In the genomic region with DNA sequence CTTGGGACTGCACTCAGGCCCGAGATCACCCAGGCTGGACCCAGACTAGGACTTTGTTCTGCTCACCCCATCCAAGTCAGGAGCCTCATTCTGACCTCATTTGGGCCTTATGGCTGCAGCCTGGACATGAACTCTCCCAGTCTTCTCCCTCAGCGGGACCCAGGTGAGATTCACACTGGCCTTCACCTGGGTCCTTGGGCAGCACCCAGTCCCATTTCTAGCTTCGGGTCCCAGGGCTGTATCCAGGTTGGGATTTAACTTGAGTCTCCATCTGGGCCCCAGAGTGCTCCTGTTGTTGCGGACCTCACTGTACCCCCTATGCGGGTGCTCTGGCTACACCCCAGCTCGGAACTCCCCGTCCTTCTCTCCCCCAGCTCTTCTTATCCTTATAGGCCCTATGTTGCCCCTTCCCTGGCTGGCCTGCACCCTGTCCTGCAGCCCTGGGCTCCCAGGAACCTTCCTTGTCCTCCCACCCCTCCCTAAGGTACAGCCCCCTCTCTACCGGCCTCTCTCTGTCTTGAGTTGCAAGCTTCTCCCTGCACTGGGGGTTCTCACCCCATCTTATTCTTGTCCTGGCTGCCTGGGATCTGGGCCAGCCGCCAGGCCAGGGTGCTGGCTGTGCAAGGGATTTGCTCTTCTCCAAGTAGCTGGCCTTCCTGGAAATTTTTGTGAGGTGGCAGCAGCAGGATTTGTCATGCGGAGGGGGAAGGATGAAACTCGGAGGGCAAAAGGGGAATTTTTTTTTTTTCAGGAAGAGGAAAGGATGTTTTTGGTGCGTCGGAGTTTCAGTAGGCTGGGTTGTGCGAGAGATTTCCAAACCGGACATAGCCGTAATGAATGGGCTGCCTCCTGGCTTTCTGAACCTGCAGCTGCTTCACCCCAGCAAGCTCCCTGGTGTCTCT, we compare ENCODE assay signal across 8 cellular contexts. TPM values are rescaled to one million over a fixed set of nuclear protein-coding genes. Genes with fewer than 3 reads are reported as not detected.
DNase-seq lines count a peak whose midpoint lies in the region; ATAC-seq and TF ChIP-seq lines count a peak whose summit lies in the region.

No MANE protein-coding gene starts in this region.

- DNase-seq in COLO668 (lab: John Stamatoyannopoulos, UW; ENCODE audit: unreplicated experiment) (peak; percentile 23), HT-29 (ENCODE audit: low spot score) (peak; percentile 33), smooth muscle cell (lab: John Stamatoyannopoulos, UW; ENCODE audit: unreplicated experiment) (no peak), DMS114 treated with DMSO at 0.1 percent for 48 hours (lab: John Stamatoyannopoulos, UW; ENCODE audit: unreplicated experiment) (no peak)
- peak; percentile 16 for DNase-seq in activated naive CD8-positive, alpha-beta T cell treated with anti-CD3 and anti-CD28 coated beads, Interleukin-2, amount 50 U/mL, for 24 hours
- no peak for DNase-seq in stimulated activated naive CD4-positive, alpha-beta T cell treated with Interleukin-2 at 50 U/mL for 16 hours (lab: John Stamatoyannopoulos, UW)

- no peaks in the 10 kb centered on the region for H3F3A ChIP-seq in smooth muscle cell (ENCODE audit: low read depth)

- peak overlapping the region; percentile 97 for H3K4me2 ChIP-seq in smooth muscle cell

- H3K9me3 Mint-ChIP-seq in activated naive CD8-positive, alpha-beta T cell treated with anti-CD3 and anti-CD28 coated beads, Interleukin-2, amount 50 U/mL, for 24 hours: no peaks in the 10 kb centered on the region

- peak overlapping the region; percentile 97 for H3K27ac Mint-ChIP-seq in activated naive CD8-positive, alpha-beta T cell treated with anti-CD3 and anti-CD28 coated beads, Interleukin-2, amount 50 U/mL, for 24 hours

- peaks cover 45% of the 10 kb centered on the region for H3K79me2 ChIP-seq in smooth muscle cell (ENCODE audit: low read depth)

- peak overlapping the region; percentile 83 for H3K9ac ChIP-seq in smooth muscle cell (ENCODE audit: low read depth)

- peak overlapping the region; percentile 95 for H3K27ac ChIP-seq in smooth muscle cell (ENCODE audit: low read depth)

- H3K9me3 ChIP-seq in iPS-18c (ENCODE audit: control insufficient read depth, insufficient read depth, low read length) (no peaks in the 10 kb centered on the region), smooth muscle cell (replicated peaks; ENCODE audit: low read depth) (no peaks in the 10 kb centered on the region)

- no peaks in the 10 kb centered on the region for H3K27me3 ChIP-seq in smooth muscle cell (ENCODE audit: low read depth)

- ATAC-seq in activated naive CD8-positive, alpha-beta T cell treated with anti-CD3 and anti-CD28 coated beads, Interleukin-2, amount 50 U/mL, for 24 hours: no peak
- ATAC-seq in HG03025 (IDR thresholded peaks at IDR 0.05; ENCODE audit: low FRiP score, unreplicated experiment): no peak

- peaks cover 23% of the 10 kb centered on the region for H3K4me1 ChIP-seq in smooth muscle cell (ENCODE audit: low read depth)

- no peak overlapping the region for H2AFZ ChIP-seq in smooth muscle cell (ENCODE audit: low read depth)

- peak overlapping the region; percentile 97 for H3K4me3 Mint-ChIP-seq in activated naive CD8-positive, alpha-beta T cell treated with anti-CD3 and anti-CD28 coated beads, Interleukin-2, amount 50 U/mL, for 24 hours

- TF ChIP-seq CTCF in smooth muscle cell (IDR thresholded peaks at IDR 0.05; ENCODE audit: borderline replicate concordance, insufficient read depth, poor library complexity, severe bottlenecking): no peak

- 15% methylated on average over 16 of the region's 16 CpGs for WGBS in smooth muscle cell (ENCODE audit: low lambda C conversion rate)

- H3K4me3 ChIP-seq in iPS-18c (ENCODE audit: insufficient read depth, low read depth, low read length): peak overlapping the region; percentile 86
- peak overlapping the region; percentile 90 for H3K4me3 ChIP-seq in smooth muscle cell

- H4K20me1 ChIP-seq in smooth muscle cell (ENCODE audit: low read depth): peaks cover 54% of the 10 kb centered on the region

- peaks cover 62% of the 10 kb centered on the region for H3K4me1 Mint-ChIP-seq in activated naive CD8-positive, alpha-beta T cell treated with anti-CD3 and anti-CD28 coated beads, Interleukin-2, amount 50 U/mL, for 24 hours

- H3K27me3 Mint-ChIP-seq in activated naive CD8-positive, alpha-beta T cell treated with anti-CD3 and anti-CD28 coated beads, Interleukin-2, amount 50 U/mL, for 24 hours: peaks cover under 1% of the 10 kb centered on the region

- peaks cover 36% of the 10 kb centered on the region for H3K36me3 Mint-ChIP-seq in activated naive CD8-positive, alpha-beta T cell treated with anti-CD3 and anti-CD28 coated beads, Interleukin-2, amount 50 U/mL, for 24 hours (ENCODE audit: low read depth)

- no peaks in the 10 kb centered on the region for H3K36me3 ChIP-seq in smooth muscle cell (ENCODE audit: low read depth)

RNA-seq across cellular contexts. Expression of a gene that starts 0.9 kb away (rescaled TPM):
- total RNA-seq in HT-29 (2014; rRNA removed; shearing (Covaris generic)): 65.0 and 89.9 TPM in 2 replicates
- 14.2 and 14.8 TPM in 2 replicates for total RNA-seq in smooth muscle cell
- polyA plus RNA-seq in smooth muscle cell: 53.8 and 58.4 TPM in 2 replicates

RNA-seq across cellular contexts. Expression of a gene that starts 32.2 kb away (rescaled TPM):
- 0.97 and 1.1 TPM in 2 replicates for total RNA-seq in HT-29 (2014; rRNA removed; shearing (Covaris generic))
- total RNA-seq in smooth muscle cell: 2.2 and 3.4 TPM in 2 replicates
- 2.7 and 4.3 TPM in 2 replicates for polyA plus RNA-seq in smooth muscle cell

Comparison
In these comparisons a context has a peak if more than half of its experiments do, and no peak if none do; other contexts are left out.
1. DNase-seq: peak in COLO668 (single experiment), HT-29 (single experiment) and activated naive CD8-positive, alpha-beta T cell treated with anti-CD3 and anti-CD28 coated beads, Interleukin-2, amount 50 U/mL, for 24 hours (single experiment); none in smooth muscle cell (single experiment), DMS114 treated with DMSO at 0.1 percent for 48 hours (single experiment) and stimulated activated naive CD4-positive, alpha-beta T cell treated with Interleukin-2 at 50 U/mL for 16 hours (single experiment).